8 cellular contexts compared by ENCODE assay signal in genomic region chr11:62841361-62842170, GRCh38. TPM values are rescaled to one million over a fixed set of nuclear protein-coding genes. Genes with fewer than 3 reads are reported as not detected.
DNase-seq lines count a peak whose midpoint lies in the region; ATAC-seq, FAIRE-seq and TF ChIP-seq lines count a peak whose summit lies in the region.

No MANE protein-coding gene starts in this region.

- FAIRE-seq in G401.6 (lab: Jason Lieb, UNC): peak; percentile 99

- TF ChIP-seq POLR2A in gastroesophageal sphincter (IDR thresholded peaks at IDR 0.05) (peak; percentile 100), testis (IDR thresholded peaks at IDR 0.05) (peak; percentile 93)

- H3K4me3 ChIP-seq in H7 (ENCODE audit: insufficient read depth, low read depth, low read length): peak overlapping the region; percentile 93
- H3K4me3 ChIP-seq in gastroesophageal sphincter: peak overlapping the region; percentile 63 to 81
- peak overlapping the region; percentile 89 to 90 for H3K4me3 ChIP-seq in neutrophil (ENCODE audit: low read depth in 1 of 2, low read length in 1 of 2)
- H3K4me3 ChIP-seq in testis: peak overlapping the region; percentile 75 to 90

- DNase-seq in H7 (peak; percentile 93), M059J (ENCODE audit: low read depth) (peak; percentile 100), SHP77 (lab: John Stamatoyannopoulos, UW) (peak; percentile 97 to 99), testis (peak; percentile 93)
- peak; percentile 72 for DNase-seq in activated gamma-delta T cell treated with anti-CD3 and anti-CD28 coated beads, Interleukin-2, amount 50 U/mL, for 16 hours (ENCODE audit: low read depth)

- peaks cover 0 to 43% (median 9%) of the 10 kb centered on the region in 3 donors for H3K4me1 ChIP-seq in gastroesophageal sphincter
- peaks cover 23 to 38% of the 10 kb centered on the region in 2 experiments for H3K4me1 ChIP-seq in neutrophil (ENCODE audit: control insufficient read depth in 1 of 2, insufficient read depth in 1 of 2, low read depth in 1 of 2, low read length in 1 of 2)
- H3K4me1 ChIP-seq in testis: peaks cover 8% of the 10 kb centered on the region

- no peaks in the 10 kb centered on the region for H3K27me3 ChIP-seq in H7 (ENCODE audit: control insufficient read depth, insufficient read depth, low read length)
- H3K27me3 ChIP-seq in gastroesophageal sphincter: no peaks in the 10 kb centered on the region
- no peaks in the 10 kb centered on the region for H3K27me3 ChIP-seq in neutrophil
- H3K27me3 ChIP-seq in testis: no peaks in the 10 kb centered on the region

- 0 to 1% methylated on average over 31 to 32 of the region's 33 CpGs for WGBS in gastroesophageal sphincter (ENCODE audit: low coverage in 1 of 2), 2 donors
- 0% methylated on average over 33 of the region's 33 CpGs for WGBS in testis, 2 donors

- TF ChIP-seq CTCF in gastroesophageal sphincter (IDR thresholded peaks at IDR 0.05) (peak in 2 of 4 experiments; percentile 2 to 37), neutrophil (IDR thresholded peaks at IDR 0.05) (peak; percentile 13), testis (IDR thresholded peaks at IDR 0.05) (no peak)

- H3K27ac ChIP-seq in gastroesophageal sphincter: peak overlapping the region; percentile 94 to 98 (median 95)
- peak overlapping the region; percentile 99 for H3K27ac ChIP-seq in neutrophil
- H3K27ac ChIP-seq in testis: peak overlapping the region; percentile 98 to 99

- intact Hi-C loops in testis (cut with DNase I; ENCODE audit: low total_unique reads): no loop called here

- peak; percentile 81 for ATAC-seq in gastroesophageal sphincter

- H3K9me3 ChIP-seq in gastroesophageal sphincter (no peaks in the 10 kb centered on the region), neutrophil (no peaks in the 10 kb centered on the region), testis (no peaks in the 10 kb centered on the region)

- peaks cover 3% of the 10 kb centered on the region for H3K36me3 ChIP-seq in H7 (replicated peaks; ENCODE audit: control insufficient read depth, insufficient read depth, low read length)
- peaks cover 0 to 13% of the 10 kb centered on the region in 2 donors for H3K36me3 ChIP-seq in gastroesophageal sphincter
- no peaks in the 10 kb centered on the region for H3K36me3 ChIP-seq in neutrophil
- no peaks in the 10 kb centered on the region for H3K36me3 ChIP-seq in testis (ENCODE audit: low read depth, missing control alignments)

- no peak for TF ChIP-seq EP300 in gastroesophageal sphincter (IDR thresholded peaks at IDR 0.05)

RNA-seq across cellular contexts. Expression of gene WDR74, which starts 2.2 kb away (rescaled TPM):
- total RNA-seq in H7 (2014; rRNA removed; shearing (Covaris generic)): 153 and 160 TPM in 2 replicates
- 55.2 and 61.8 TPM in 2 replicates for total RNA-seq in M059J (2014; rRNA removed; shearing (Covaris generic))
- total RNA-seq in gastroesophageal sphincter: 10 to 100 TPM; 26.6 to 46.8 (median 39.3) TPM
- total RNA-seq in testis: 10 to 100 TPM; 33.4 to 46.7 TPM
- polyA plus RNA-seq in testis (ENCODE audit: insufficient read depth, low read depth, low replicate concordance): 39.0 TPM

RNA-seq across cellular contexts. Expression of gene TEX54, which starts 8.9 kb away (rescaled TPM):
- total RNA-seq in H7 (2014; rRNA removed; shearing (Covaris generic)): not detected in 2 replicates
- total RNA-seq in M059J (2014; rRNA removed; shearing (Covaris generic)): not detected in 2 replicates
- not detected for total RNA-seq in gastroesophageal sphincter
- 10 to 100 TPM; 18.4 to 38.1 TPM for total RNA-seq in testis
- polyA plus RNA-seq in testis (ENCODE audit: insufficient read depth, low read depth, low replicate concordance): 40.7 TPM

RNA-seq across cellular contexts. Expression of gene STX5, which starts 9.7 kb away (rescaled TPM):
- 24.0 and 29.0 TPM in 2 replicates for total RNA-seq in H7 (2014; rRNA removed; shearing (Covaris generic))
- total RNA-seq in M059J (2014; rRNA removed; shearing (Covaris generic)): 57.2 and 57.5 TPM in 2 replicates
- total RNA-seq in gastroesophageal sphincter: 10 to 100 TPM; 23.3 to 31.6 (median 27.8) TPM
- total RNA-seq in testis: 10 to 100 TPM; 42.2 to 49.1 TPM
- 55.0 TPM for polyA plus RNA-seq in testis (ENCODE audit: insufficient read depth, low read depth, low replicate concordance)

RNA-seq across cellular contexts. Expression of gene NXF1, which starts 36.3 kb away (rescaled TPM):
- total RNA-seq in H7 (2014; rRNA removed; shearing (Covaris generic)): 19.1 and 19.3 TPM in 2 replicates
- 23.2 and 30.0 TPM in 2 replicates for total RNA-seq in M059J (2014; rRNA removed; shearing (Covaris generic))
- total RNA-seq in gastroesophageal sphincter (10 to 100 TPM; 33.2 to 72.3 (median 57.2) TPM), testis (10 to 100 TPM; 94.6 to 98.7 TPM)
- 88.3 TPM for polyA plus RNA-seq in testis (ENCODE audit: insufficient read depth, low read depth, low replicate concordance)

RNA-seq across cellular contexts. Expression of gene SLC3A2, which starts 39.1 kb away (rescaled TPM):
- total RNA-seq in H7 (2014; rRNA removed; shearing (Covaris generic)): 271 and 340 TPM in 2 replicates
- 125 and 141 TPM in 2 replicates for total RNA-seq in M059J (2014; rRNA removed; shearing (Covaris generic))
- total RNA-seq in gastroesophageal sphincter: 100 to 1,000 TPM in 1 of 4 donors, 10 to 100 TPM in 3; 66.9 to 144 (median 80.2) TPM
- 100 to 1,000 TPM; 227 to 271 TPM for total RNA-seq in testis
- 166 TPM for polyA plus RNA-seq in testis (ENCODE audit: insufficient read depth, low read depth, low replicate concordance)

Comparison
In these comparisons a context has a peak if more than half of its experiments do, and no peak if none do; other contexts are left out.
1. Peak in every context shown above with its lines: DNase-seq, ATAC-seq, H3K4me3 ChIP-seq and H3K27ac ChIP-seq.
2. RNA of gene TEX54, which starts 8.9 kb away (total RNA-seq): 18.4 to 38.1 TPM in testis; not detected in H7, not detected in M059J and not detected in gastroesophageal sphincter; every median in the first group is over 10 times any median in the second.